Comparison of ENCODE assay signal across 8 cellular contexts in genomic region chr17:54881255-54881972, GRCh38. TPM values are rescaled to one million over a fixed set of nuclear protein-coding genes. Genes with fewer than 3 reads are reported as not detected.
"Had no signal": no experiment of that assay in that cellular context is flagged by ENCODE, and none has a peak within 500 bp of the region (broad histone marks: within the 10 kb centered on the region; RNA-seq: fewer than 3 reads in every experiment).

No MANE protein-coding gene starts in this region.

- H3K9me3 Mint-ChIP-seq: IgD-negative memory B cell had no signal

- H3K27ac Mint-ChIP-seq: GM23338, H9, IgD-negative memory B cell had no signal

- ATAC-seq: GM23338 had no signal

- H3K4me3 ChIP-seq: GM23338 had no signal

- FAIRE-seq: H1, H54, HTR-8/SVneo had no signal

- H3K4me1 Mint-ChIP-seq: IgD-negative memory B cell had no signal

- H3K4me3 Mint-ChIP-seq: GM23338, H9, IgD-negative memory B cell had no signal

- DNase-seq: H9, HCEC 1CT, KBM-7 had no signal

- H3K36me3 Mint-ChIP-seq: IgD-negative memory B cell had no signal

- H3K4me2 ChIP-seq: GM23338 had no signal

- H2AFZ ChIP-seq: GM23338 had no signal

RNA-seq across cellular contexts. Expression of gene TOM1L1, which starts 19.2 kb away (rescaled TPM):
- polyA plus RNA-seq: IgD-negative memory B cell had no signal
